15 cellular contexts compared by ENCODE assay signal in the genomic region with DNA sequence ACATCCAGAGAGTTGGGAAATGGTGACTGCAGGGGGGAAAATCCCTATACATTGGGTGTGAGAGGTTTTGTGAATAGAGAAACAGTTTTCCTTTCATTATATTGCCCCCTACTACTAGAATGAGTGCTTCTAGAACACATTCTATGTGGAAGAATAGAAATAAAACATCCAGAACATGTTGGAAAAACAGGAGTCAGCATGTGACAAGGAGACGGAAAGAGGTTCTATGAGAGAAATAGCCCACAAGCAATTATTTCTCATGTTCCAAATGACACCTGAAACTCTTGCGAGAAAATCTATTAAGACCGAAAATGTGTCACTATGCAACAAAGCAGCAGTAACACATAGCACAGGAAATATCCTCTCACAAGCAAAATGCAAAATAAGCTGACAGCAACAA.
DNase-seq lines count a peak whose midpoint lies in the region; ATAC-seq and TF ChIP-seq lines count a peak whose summit lies in the region.
"Had no signal": no experiment of that assay in that cellular context is flagged by ENCODE, and none has a peak within 500 bp of the region (broad histone marks: within the 10 kb centered on the region; RNA-seq: fewer than 3 reads in every experiment).

No MANE protein-coding gene starts in this region.

- peak; percentile 24 for DNase-seq in GM12864 (ENCODE audit: low read depth)
- DNase-seq in T1000 (lab: John Stamatoyannopoulos, UW): no peak
- no peak for DNase-seq in DMS 273 (lab: John Stamatoyannopoulos, UW; ENCODE audit: unreplicated experiment)
- no peak for DNase-seq in HPDE6-E6E7 (ENCODE audit: extremely low spot score)
- no peak for DNase-seq in HT-29 (ENCODE audit: low spot score)
- DNase-seq: activated CD4-positive, CD25-positive, alpha-beta regulatory T cell treated with anti-CD3 and anti-CD28 coated beads, Interleukin-2, amount 50 U/mL, for 72 hours; activated T-cell treated with anti-CD3 and anti-CD28 coated beads, Interleukin-2, amount 50 U/mL, for 24 hours; aorta; Calu3; islet precursor cell; retina had no signal

- ATAC-seq in GM19328 (IDR thresholded peaks at IDR 0.05; ENCODE audit: unreplicated experiment) (peak; percentile 67), HG02588 (IDR thresholded peaks at IDR 0.05; ENCODE audit: unreplicated experiment) (peak; percentile 57), HG03139 (IDR thresholded peaks at IDR 0.05; ENCODE audit: unreplicated experiment) (peak; percentile 53)

- no peak overlapping the region for H3K4me3 ChIP-seq in GM12864 (ENCODE audit: low read depth, low read length)
- H3K4me3 ChIP-seq: thoracic aorta had no signal

- no peak for TF ChIP-seq CTCF in GM12864 (IDR thresholded peaks at IDR 0.05; ENCODE audit: low read depth, low read length, missing control alignments)
